Comparison of ENCODE assay signal across 1 cellular context in the genomic region with DNA sequence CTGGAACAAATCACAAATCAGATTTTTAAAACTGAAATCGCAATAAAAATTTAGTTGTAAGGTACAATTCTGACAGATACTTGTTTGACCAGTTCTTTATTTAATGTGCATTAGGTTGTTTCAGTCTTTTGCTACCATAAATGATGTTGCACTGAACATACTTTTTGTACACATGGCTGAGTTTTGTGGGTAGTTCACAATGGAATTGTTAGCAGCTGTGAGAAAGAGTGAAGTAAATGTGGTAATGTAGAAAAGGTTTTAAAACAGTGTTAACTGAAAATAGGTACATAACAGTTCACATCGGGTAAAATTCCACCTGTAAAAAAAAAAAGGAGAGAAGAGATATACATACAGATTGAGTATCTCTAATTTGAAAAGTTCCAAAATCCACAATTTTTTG.
TF ChIP-seq lines count a peak whose summit lies in the region.

No MANE protein-coding gene starts in this region.

TF ChIP-seq in HepG2, 621 proteins besides CTCF, POLR2A, EP300 and RAD21:
- no peak for TF ChIP-seq ZNF644 (CRISPR knock-in tag; IDR thresholded peaks at IDR 0.05; ENCODE audit: low read depth)
- no peak for TF ChIP-seq MTF2 (CRISPR knock-in tag; IDR thresholded peaks at IDR 0.05; ENCODE audit: borderline replicate concordance)
- TF ChIP-seq ZNF383 (CRISPR knock-in tag; IDR thresholded peaks at IDR 0.05; ENCODE audit: borderline replicate concordance): no peak
- TF ChIP-seq JUND (CRISPR knock-in tag; IDR thresholded peaks at IDR 0.05): no peak
- TF ChIP-seq ZNF205 (CRISPR knock-in tag; IDR thresholded peaks at IDR 0.05): no peak
- no peak for TF ChIP-seq MTA1 (CRISPR knock-in tag; IDR thresholded peaks at IDR 0.05; ENCODE audit: borderline replicate concordance)
- no peak for TF ChIP-seq FOXA1 (IDR thresholded peaks at IDR 0.05)
- TF ChIP-seq FOXA1 (CRISPR knock-in tag; IDR thresholded peaks at IDR 0.05): no peak
- no peak for TF ChIP-seq ELF3 (CRISPR knock-in tag; IDR thresholded peaks at IDR 0.05)
- no peak for TF ChIP-seq SMC3 (IDR thresholded peaks at IDR 0.05; ENCODE audit: low read length)
- TF ChIP-seq ASH2L (IDR thresholded peaks at IDR 0.05; ENCODE audit: insufficient read length, low read depth, low read length): no peak
- no peak for TF ChIP-seq ZBTB42 (CRISPR knock-in tag; IDR thresholded peaks at IDR 0.05)
